In the genomic region with DNA sequence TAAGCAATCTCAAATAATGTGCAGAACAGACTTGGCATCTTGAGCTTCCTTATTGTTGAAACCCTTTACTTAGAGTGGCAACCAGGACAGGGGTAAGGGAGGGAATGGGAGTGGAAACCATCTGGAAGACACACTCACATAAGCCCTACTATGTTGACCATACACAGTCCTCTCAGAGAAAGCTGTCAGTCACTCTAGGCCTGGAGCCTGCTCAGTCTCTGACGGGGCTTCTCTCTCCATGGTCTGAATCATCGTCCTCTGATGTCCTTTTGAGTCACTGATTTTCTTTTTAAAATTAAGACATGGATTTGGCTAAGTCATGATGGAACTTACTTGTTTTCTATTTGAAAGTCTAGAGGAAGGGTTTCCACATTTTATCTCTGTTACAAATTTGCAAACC, we compare ENCODE assay signal across 11 cellular contexts.
DNase-seq lines count a peak whose midpoint lies in the region; ATAC-seq and TF ChIP-seq lines count a peak whose summit lies in the region.
"Had no signal": no experiment of that assay in that cellular context is flagged by ENCODE, and none has a peak within 500 bp of the region (broad histone marks: within the 10 kb centered on the region; RNA-seq: fewer than 3 reads in every experiment).

No MANE protein-coding gene starts in this region.

- WGBS in GM23248 (ENCODE audit: low coverage in 1 of 2, low lambda C conversion rate in 2 of 2, missing lambda C conversion rate in 2 of 2), 2 experiments = 0 to 2% methylated on average over 2 of the region's 2 CpGs

- peaks cover 6% of the 10 kb centered on the region for H3K36me3 Mint-ChIP-seq in progenitor cell of endocrine pancreas (ENCODE audit: insufficient read depth)

- no peaks in the 10 kb centered on the region for H3K9me2 ChIP-seq in GM23248 (ENCODE audit: insufficient read depth)

- H3K9me3 Mint-ChIP-seq in progenitor cell of endocrine pancreas (ENCODE audit: low read depth) = peaks cover under 1% of the 10 kb centered on the region

- no peak overlapping the region for H2AFZ ChIP-seq in GM23248

- H3K36me3 ChIP-seq in GM23248 (ENCODE audit: low read depth) (no peaks in the 10 kb centered on the region), uterus (no peaks in the 10 kb centered on the region)

- peaks cover 9% of the 10 kb centered on the region; the same call in 1 of the 2 replicates for H4K20me1 ChIP-seq in GM23248 (ENCODE audit: insufficient read depth)

- in situ Hi-C loops in GM23248 (cut with MboI) = no loop called here

- H3K4me1 ChIP-seq in GM23248 (ENCODE audit: insufficient read depth) (peaks cover 88% of the 10 kb centered on the region), uterus (no peaks in the 10 kb centered on the region)

- H3K27me3 ChIP-seq in GM23248 (replicated peaks; ENCODE audit: insufficient read depth) = no peaks in the 10 kb centered on the region
- H3K27me3 ChIP-seq in uterus = no peaks in the 10 kb centered on the region

- H3K9me3 ChIP-seq in GM23248 (ENCODE audit: low read depth) (no peaks in the 10 kb centered on the region), uterus (no peaks in the 10 kb centered on the region)

- peak overlapping the region; percentile 33; the same call in 1 of the 2 replicates for H3K9ac ChIP-seq in GM23248

- H3K4me3 ChIP-seq in GM23248 (0 out of 2 replicates have a peak overlapping the region, but pooled peaks have one; percentile 9), foreskin fibroblast (ENCODE audit: low read depth in 1 of 2, low read length in 2 of 2) (no peak overlapping the region), uterus (no peak overlapping the region)

- ATAC-seq in SK-N-SH treated with all-trans-retinoic acid at 6 μM for 48 hours (peak; percentile 65), HG03442 (IDR thresholded peaks at IDR 0.05; ENCODE audit: unreplicated experiment) (no peak), GM18907 (IDR thresholded peaks at IDR 0.05; ENCODE audit: unreplicated experiment) (no peak)

- H3K27me3 Mint-ChIP-seq in progenitor cell of endocrine pancreas = no peaks in the 10 kb centered on the region

- H3K27ac ChIP-seq in GM23248 (peak overlapping the region; percentile 83), uterus (no peak overlapping the region)

- H3K4me3 Mint-ChIP-seq in progenitor cell of endocrine pancreas (ENCODE audit: low read depth) = no peak overlapping the region

- peaks cover 81% of the 10 kb centered on the region for H3F3A ChIP-seq in GM23248 (ENCODE audit: insufficient read depth)

- TF ChIP-seq POLR2A in uterus (IDR thresholded peaks at IDR 0.05) = no peak

- DNase-seq in GM23248 (peak; percentile 90), foreskin fibroblast (peak; percentile 58 to 77), progenitor cell of endocrine pancreas (ENCODE audit: low spot score, unreplicated experiment) (no peak), UCSD-AML1 (lab: John Stamatoyannopoulos, UW; ENCODE audit: unreplicated experiment) (no peak), uterus (no peak)
- DNase-seq: activated CD4-positive, alpha-beta T cell treated with anti-CD3 and anti-CD28 coated beads, Interleukin-2, amount 50 U/mL, for 1 hour; activated naive CD4-positive, alpha-beta T cell treated with Interleukin-2 at 50 U/mL for 16 hours; left cardiac atrium had no signal

- no peak for TF ChIP-seq CTCF in foreskin fibroblast (IDR thresholded peaks at IDR 0.05; ENCODE audit: low read depth, low read length)
- TF ChIP-seq CTCF in progenitor cell of endocrine pancreas (IDR thresholded peaks at IDR 0.05; ENCODE audit: unreplicated experiment) = no peak
- TF ChIP-seq CTCF in uterus (IDR thresholded peaks at IDR 0.05) = no peak

- peak overlapping the region; percentile 42 for H3K4me2 ChIP-seq in GM23248 (ENCODE audit: unreplicated experiment)

- peaks cover 30% of the 10 kb centered on the region for H3K4me1 Mint-ChIP-seq in progenitor cell of endocrine pancreas (ENCODE audit: low read depth)

- H3K27ac Mint-ChIP-seq in progenitor cell of endocrine pancreas = peak overlapping the region; percentile 87

- H3K79me2 ChIP-seq in GM23248 (ENCODE audit: insufficient read depth) = peaks cover 100% of the 10 kb centered on the region

- intact Hi-C loops in uterus (cut with DNase I; ENCODE audit: low total_unique reads) = no loop called here

TF ChIP-seq in SK-N-SH treated with all-trans-retinoic acid at 6 μM for 48 hours, 23 proteins besides CTCF, POLR2A, EP300 and RAD21 (continues in another document):
- no peak for TF ChIP-seq TCF4 (CRISPR knock-in tag; IDR thresholded peaks at IDR 0.05; ENCODE audit: borderline replicate concordance)
- no peak for TF ChIP-seq ZC3H10 (CRISPR knock-in tag; IDR thresholded peaks at IDR 0.05)
- no peak for TF ChIP-seq TOX (CRISPR knock-in tag; IDR thresholded peaks at IDR 0.05; ENCODE audit: borderline replicate concordance)
- no peak for TF ChIP-seq PPARA (CRISPR knock-in tag; IDR thresholded peaks at IDR 0.05; ENCODE audit: borderline replicate concordance)
- TF ChIP-seq BACH2 (CRISPR knock-in tag; IDR thresholded peaks at IDR 0.05; ENCODE audit: borderline replicate concordance) = no peak
- no peak for TF ChIP-seq ARNTL (CRISPR knock-in tag; IDR thresholded peaks at IDR 0.05; ENCODE audit: borderline replicate concordance, low read depth)
- TF ChIP-seq ZNF8 (CRISPR knock-in tag; IDR thresholded peaks at IDR 0.05) = no peak
- TF ChIP-seq ZNF70 (CRISPR knock-in tag; IDR thresholded peaks at IDR 0.05) = no peak
- TF ChIP-seq ZFP30 (CRISPR knock-in tag; IDR thresholded peaks at IDR 0.05) = no peak
- no peak for TF ChIP-seq PATZ1 (CRISPR knock-in tag; IDR thresholded peaks at IDR 0.05; ENCODE audit: borderline replicate concordance)
- TF ChIP-seq, protein P1, sequence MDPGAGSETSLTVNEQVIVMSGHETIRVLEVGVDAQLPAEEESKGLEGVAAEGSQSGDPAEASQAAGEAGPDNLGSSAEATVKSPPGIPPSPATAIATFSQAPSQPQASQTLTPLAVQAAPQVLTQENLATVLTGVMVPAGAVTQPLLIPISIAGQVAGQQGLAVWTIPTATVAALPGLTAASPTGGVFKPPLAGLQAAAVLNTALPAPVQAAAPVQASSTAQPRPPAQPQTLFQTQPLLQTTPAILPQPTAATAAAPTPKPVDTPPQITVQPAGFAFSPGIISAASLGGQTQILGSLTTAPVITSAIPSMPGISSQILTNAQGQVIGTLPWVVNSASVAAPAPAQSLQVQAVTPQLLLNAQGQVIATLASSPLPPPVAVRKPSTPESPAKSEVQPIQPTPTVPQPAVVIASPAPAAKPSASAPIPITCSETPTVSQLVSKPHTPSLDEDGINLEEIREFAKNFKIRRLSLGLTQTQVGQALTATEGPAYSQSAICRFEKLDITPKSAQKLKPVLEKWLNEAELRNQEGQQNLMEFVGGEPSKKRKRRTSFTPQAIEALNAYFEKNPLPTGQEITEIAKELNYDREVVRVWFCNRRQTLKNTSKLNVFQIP (CRISPR knock-in tag; IDR thresholded peaks at IDR 0.05; ENCODE audit: borderline replicate concordance, low read depth) = no peak
- TF ChIP-seq SNAI2 (CRISPR knock-in tag; IDR thresholded peaks at IDR 0.05) = no peak
- TF ChIP-seq ESRRG (CRISPR knock-in tag; IDR thresholded peaks at IDR 0.05) = no peak
- TF ChIP-seq, protein P2, sequence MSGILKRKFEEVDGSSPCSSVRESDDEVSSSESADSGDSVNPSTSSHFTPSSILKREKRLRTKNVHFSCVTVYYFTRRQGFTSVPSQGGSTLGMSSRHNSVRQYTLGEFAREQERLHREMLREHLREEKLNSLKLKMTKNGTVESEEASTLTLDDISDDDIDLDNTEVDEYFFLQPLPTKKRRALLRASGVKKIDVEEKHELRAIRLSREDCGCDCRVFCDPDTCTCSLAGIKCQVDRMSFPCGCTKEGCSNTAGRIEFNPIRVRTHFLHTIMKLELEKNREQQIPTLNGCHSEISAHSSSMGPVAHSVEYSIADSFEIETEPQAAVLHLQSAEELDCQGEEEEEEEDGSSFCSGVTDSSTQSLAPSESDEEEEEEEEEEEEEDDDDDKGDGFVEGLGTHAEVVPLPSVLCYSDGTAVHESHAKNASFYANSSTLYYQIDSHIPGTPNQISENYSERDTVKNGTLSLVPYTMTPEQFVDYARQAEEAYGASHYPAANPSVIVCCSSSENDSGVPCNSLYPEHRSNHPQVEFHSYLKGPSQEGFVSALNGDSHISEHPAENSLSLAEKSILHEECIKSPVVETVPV (CRISPR knock-in tag; IDR thresholded peaks at IDR 0.05) = no peak
- TF ChIP-seq RARB (CRISPR knock-in tag; IDR thresholded peaks at IDR 0.05) = no peak

Comparison
In these comparisons a context has a peak if more than half of its experiments do, and no peak if none do; other contexts are left out.
1. DNase-seq: peak in GM23248 (single experiment) and foreskin fibroblast (2 of 2); none in progenitor cell of endocrine pancreas (single experiment), UCSD-AML1 (single experiment) and uterus (0 of 2).